Comparison of ENCODE assay signal across 9 cellular contexts in genomic region chr17:7436556-7437368, GRCh38. TPM values are rescaled to one million over a fixed set of nuclear protein-coding genes. Genes with fewer than 3 reads are reported as not detected.
A peak's percentile ranks its signal among the peaks of the same experiment; 100 is the strongest.
DNase-seq lines count a peak whose midpoint lies in the region; ATAC-seq and TF ChIP-seq lines count a peak whose summit lies in the region.
"Had no signal": no experiment of that assay in that cellular context is flagged by ENCODE, and none has a peak within 500 bp of the region (broad histone marks: within the 10 kb centered on the region; RNA-seq: fewer than 3 reads in every experiment).

No MANE protein-coding gene starts in this region.

- TF ChIP-seq POLR2A in esophagus squamous epithelium (IDR thresholded peaks at IDR 0.05) = peak in 1 of 4 donors; percentile 33

- BruUV-seq in Calu3 (replicated peaks; lab: Mats Ljungman, UMichigan) = no TSS peak
- BruUV-seq in PC-3 (replicated peaks; lab: Mats Ljungman, UMichigan) = no TSS peak

- no peaks in the 10 kb centered on the region for H3K9me3 Mint-ChIP-seq in Calu3 (ENCODE audit: low read depth, unreplicated experiment)
- no peaks in the 10 kb centered on the region for H3K9me3 Mint-ChIP-seq in activated T-cell treated with anti-CD3 and anti-CD28 coated beads, Interleukin-2, amount 50 U/mL, for 24 hours

- CTCF ChIA-PET in Calu3 (lab: Charles Lee) = interaction anchor here (0.5 to 2.9 kb wide), 10 partner anchors 33 to 250 kb away, joined by 3 to 13 read pairs (median 3); partner anchors contain the start of genes SENP3, TMEM256, TNFSF13 and TP53
- CTCF ChIA-PET in PC-3 (lab: Charles Lee) = interaction anchor here (0.6 to 1.7 kb wide), 6 partner anchors 33 to 178 kb away, joined by 3 to 9 read pairs (median 4); partner anchors contain the start of gene TMEM256

- intact Hi-C loops in Calu3 (cut with micrococcal nuclease; ENCODE audit: unreplicated experiment) (loop anchor here (5.0 kb wide), 3 partner anchors 41 to 126 kb away; partner anchors contain the start of genes KCTD11, SENP3 and ZBTB4), PC-3 (cut with micrococcal nuclease) (loop anchor here (5.0 kb wide), 2 partner anchors 84 to 251 kb away; partner anchors contain the start of genes KCTD11, TP53 and WRAP53), esophagus squamous epithelium (cut with DNase I) (loop anchor here (5.0 kb wide), 1 partner anchor 79 kb away; the partner anchor contains the start of gene TMEM95)

- peak overlapping the region; percentile 75 for H3K4me3 Mint-ChIP-seq in Calu3 (ENCODE audit: low read depth, unreplicated experiment)
- peak overlapping the region; percentile 91 for H3K4me3 Mint-ChIP-seq in activated T-cell treated with anti-CD3 and anti-CD28 coated beads, Interleukin-2, amount 50 U/mL, for 24 hours

- H3F3A ChIP-seq in PC-3 (ENCODE audit: low read length, unreplicated experiment) = no peaks in the 10 kb centered on the region

- ATAC-seq in HG03442 (IDR thresholded peaks at IDR 0.05; ENCODE audit: unreplicated experiment) = peak; percentile 34
- ATAC-seq in PC-3 = peak; percentile 72
- no peak for ATAC-seq in HG03378 (IDR thresholded peaks at IDR 0.05; ENCODE audit: unreplicated experiment)

- H3K9me2 ChIP-seq in PC-3 (replicated peaks; ENCODE audit: low read length) = no peaks in the 10 kb centered on the region

- H3K9ac ChIP-seq in PC-3 (ENCODE audit: low read length) = peak overlapping the region; percentile 70
- peak overlapping the region; percentile 85 for H3K9ac ChIP-seq in mucosa of stomach (ENCODE audit: low read length)

- 25% methylated on average over 4 of the region's 92 CpGs; no CpG with 5 or more reads in 1 of the 2 donors for WGBS in esophagus squamous epithelium, 2 donors

- H3K27me3 ChIP-seq in PC-3 (ENCODE audit: low read length) (no peaks in the 10 kb centered on the region), esophagus squamous epithelium (peaks cover 0 to 60% (median 5%) of the 10 kb centered on the region in 4 donors), mucosa of stomach (ENCODE audit: control insufficient read depth, insufficient read depth, low read length) (peaks cover 55% of the 10 kb centered on the region)

- peaks cover 4% of the 10 kb centered on the region; the same call in 1 of the 2 replicates for H3K4me1 ChIP-seq in PC-3 (ENCODE audit: insufficient read depth, low read length)
- H3K4me1 ChIP-seq in esophagus squamous epithelium = peaks cover 53 to 68% (median 54%) of the 10 kb centered on the region in 3 donors
- H3K4me1 ChIP-seq in mucosa of stomach (ENCODE audit: control insufficient read depth, insufficient read depth, low read length) = peaks cover 42% of the 10 kb centered on the region

- peak overlapping the region; percentile 60 for H3K27ac Mint-ChIP-seq in Calu3 (ENCODE audit: unreplicated experiment)
- peak overlapping the region; percentile 97 for H3K27ac Mint-ChIP-seq in activated T-cell treated with anti-CD3 and anti-CD28 coated beads, Interleukin-2, amount 50 U/mL, for 24 hours

- peak overlapping the region; percentile 57 for H2AFZ ChIP-seq in PC-3 (ENCODE audit: low read length)

- TF ChIP-seq CTCF in Calu3 (IDR thresholded peaks at IDR 0.05; ENCODE audit: unreplicated experiment) = peak; percentile 59
- TF ChIP-seq CTCF in PC-3 (conservative IDR thresholded peaks at IDR 0.05; ENCODE audit: low read depth, low read length) = peak; percentile 70
- peak; percentile 72 to 97 (median 92) for TF ChIP-seq CTCF in esophagus squamous epithelium (IDR thresholded peaks at IDR 0.05)

- peak; percentile 87 for DNase-seq in Calu3
- DNase-seq in PC-3 = peak; percentile 89
- DNase-seq in activated T-cell treated with anti-CD3 and anti-CD28 coated beads, Interleukin-2, amount 50 U/mL, for 24 hours = peak; percentile 89
- no peak for DNase-seq in esophagus squamous epithelium (lab: John Stamatoyannopoulos, UW)
- DNase-seq in stimulated activated CD8-positive, alpha-beta memory T cell treated with anti-CD3 and anti-CD28 coated beads, Interleukin-4, amount 100 ng/mL, for 48 hours = peak; percentile 85

- H3K9me3 ChIP-seq in PC-3 (ENCODE audit: low read length) (no peaks in the 10 kb centered on the region), esophagus squamous epithelium (no peaks in the 10 kb centered on the region), mucosa of stomach (ENCODE audit: control insufficient read depth, low read length) (no peaks in the 10 kb centered on the region)

- peak overlapping the region; percentile 85 for H3K4me2 ChIP-seq in PC-3 (ENCODE audit: low read length)

- peak overlapping the region; percentile 40 for H3K27ac ChIP-seq in PC-3 (ENCODE audit: low read length)
- peak overlapping the region; percentile 92 to 94 (median 94) for H3K27ac ChIP-seq in esophagus squamous epithelium

- H4K20me1 ChIP-seq in PC-3 (ENCODE audit: low read length) = no peaks in the 10 kb centered on the region

- H3K36me3 ChIP-seq in PC-3 (ENCODE audit: low read depth, low read length) = no peaks in the 10 kb centered on the region
- no peaks in the 10 kb centered on the region for H3K36me3 ChIP-seq in esophagus squamous epithelium
- H3K36me3 ChIP-seq in mucosa of stomach (ENCODE audit: control insufficient read depth, insufficient read depth, low read length) = no peaks in the 10 kb centered on the region

- H3K4me3 ChIP-seq in PC-3 (ENCODE audit: low read length) (peak overlapping the region; percentile 71), esophagus squamous epithelium (peak overlapping the region; percentile 38 to 80 (median 60)), mucosa of stomach (ENCODE audit: low read length) (peak overlapping the region; percentile 72)

- peaks cover 38% of the 10 kb centered on the region for H3K36me3 Mint-ChIP-seq in Calu3 (ENCODE audit: insufficient read depth, unreplicated experiment)
- peaks cover 10% of the 10 kb centered on the region for H3K36me3 Mint-ChIP-seq in activated T-cell treated with anti-CD3 and anti-CD28 coated beads, Interleukin-2, amount 50 U/mL, for 24 hours (ENCODE audit: low read depth)

- POLR2A ChIA-PET in PC-3 (lab: Charles Lee; ENCODE audit: unreplicated experiment) = no interaction called here

- H3K27me3 Mint-ChIP-seq in Calu3 (ENCODE audit: unreplicated experiment) = peaks cover 40% of the 10 kb centered on the region
- peaks cover 30% of the 10 kb centered on the region for H3K27me3 Mint-ChIP-seq in activated T-cell treated with anti-CD3 and anti-CD28 coated beads, Interleukin-2, amount 50 U/mL, for 24 hours

- 0 out of 2 replicates have a peak, but pooled peaks cover 5% of the 10 kb centered on the region for H3K79me2 ChIP-seq in PC-3 (ENCODE audit: low read length)

- peaks cover 7% of the 10 kb centered on the region for H3K4me1 Mint-ChIP-seq in Calu3 (ENCODE audit: low read depth, unreplicated experiment)
- peaks cover 49% of the 10 kb centered on the region for H3K4me1 Mint-ChIP-seq in activated T-cell treated with anti-CD3 and anti-CD28 coated beads, Interleukin-2, amount 50 U/mL, for 24 hours (ENCODE audit: low read depth)

RNA-seq across cellular contexts. Expression of gene TMEM102, which starts 1.5 kb away (rescaled TPM):
- 8.5 TPM in 2 replicates for total RNA-seq in Calu3 (2022)
- 14.0 and 17.9 TPM in 2 replicates for total RNA-seq in PC-3 (2014; rRNA removed)
- total RNA-seq in esophagus squamous epithelium = 10 to 100 TPM; 12.2 to 20.8 (median 16.9) TPM

RNA-seq across cellular contexts. Expression of gene FGF11, which starts 2.5 kb away (rescaled TPM):
- total RNA-seq in Calu3 (2022) = 1.2 and 2.1 TPM in 2 replicates
- total RNA-seq in PC-3 (2014; rRNA removed) = 0.69 and 1.0 TPM in 2 replicates
- 10 to 100 TPM in 1 of 4 donors, 1 to 10 TPM in 3; 2.7 to 18.1 (median 6.1) TPM for total RNA-seq in esophagus squamous epithelium

RNA-seq across cellular contexts. Expression of gene CHRNB1, which starts 8.1 kb away (rescaled TPM):
- total RNA-seq in Calu3 (2022) (2.4 and 3.0 TPM in 2 replicates), PC-3 (2014; rRNA removed) (2.1 and 2.9 TPM in 2 replicates), esophagus squamous epithelium (1 to 10 TPM; 2.4 to 7.2 (median 4.6) TPM)

RNA-seq across cellular contexts. Expression of gene SPEM3, which starts 8.1 kb away (rescaled TPM):
- not detected in 2 replicates for total RNA-seq in Calu3 (2022)
- total RNA-seq in PC-3 (2014; rRNA removed) = not detected in 2 replicates
- total RNA-seq in esophagus squamous epithelium = not detected
- total RNA-seq: activated CD8-positive, alpha-beta memory T cell treated with anti-CD3 and anti-CD28 coated beads for 36 hours had no signal

RNA-seq across cellular contexts. Expression of gene SPEM2, which starts 11.3 kb away (rescaled TPM):
- total RNA-seq in Calu3 (2022) (not detected in 2 replicates), PC-3 (2014; rRNA removed) (not detected in 2 replicates), esophagus squamous epithelium (not detected)
- total RNA-seq: activated CD8-positive, alpha-beta memory T cell treated with anti-CD3 and anti-CD28 coated beads for 36 hours had no signal
